In genomic region chr4:44016582-44017421, GRCh38 we compare ENCODE assay signal across 11 cellular contexts.
DNase-seq lines count a peak whose midpoint lies in the region; TF ChIP-seq lines count a peak whose summit lies in the region.
"Had no signal": no experiment of that assay in that cellular context is flagged by ENCODE, and none has a peak within 500 bp of the region (broad histone marks: within the 10 kb centered on the region; RNA-seq: fewer than 3 reads in every experiment).

No MANE protein-coding gene starts in this region.

- 89 to 92% methylated on average over 18 of the region's 18 CpGs for WGBS in sigmoid colon, 2 donors

- H3K4me3 ChIP-seq in MM.1S (ENCODE audit: low read length): peak overlapping the region; percentile 41
- H3K4me3 ChIP-seq in SJSA1: peak overlapping the region; percentile 12; the same call in 1 of the 2 replicates
- H3K4me3 ChIP-seq in sigmoid colon: no peak overlapping the region
- H3K4me3 ChIP-seq: mucosa of descending colon had no signal

- no peak overlapping the region for H3K9ac ChIP-seq in MM.1S (ENCODE audit: low read length)

- H3K9me3 ChIP-seq in MM.1S (replicated peaks; ENCODE audit: insufficient read depth, low read length) (no peaks in the 10 kb centered on the region), SJSA1 (replicated peaks) (no peaks in the 10 kb centered on the region), sigmoid colon (peaks cover 0 to 3% (median 0%) of the 10 kb centered on the region in 4 donors)

- intact Hi-C loops in sigmoid colon (cut with DNase I): no loop called here

- no peaks in the 10 kb centered on the region for H4K20me1 ChIP-seq in MM.1S (ENCODE audit: insufficient read depth, low read length)

- H3K27me3 ChIP-seq in MM.1S (replicated peaks; ENCODE audit: insufficient read depth, low read length): no peaks in the 10 kb centered on the region
- no peaks in the 10 kb centered on the region for H3K27me3 ChIP-seq in SJSA1 (replicated peaks)
- no peaks in the 10 kb centered on the region for H3K27me3 ChIP-seq in sigmoid colon

- no peaks in the 10 kb centered on the region for H3K4me1 ChIP-seq in MM.1S (ENCODE audit: low read length)
- H3K4me1 ChIP-seq in SJSA1 (replicated peaks): no peaks in the 10 kb centered on the region
- no peaks in the 10 kb centered on the region for H3K4me1 ChIP-seq in sigmoid colon

- H2AFZ ChIP-seq in MM.1S (ENCODE audit: low read length): peak overlapping the region; percentile 74; the same call in 1 of the 2 replicates

- H3K9me2 ChIP-seq in MM.1S (replicated peaks; ENCODE audit: insufficient read depth, low read length): no peaks in the 10 kb centered on the region

- no peaks in the 10 kb centered on the region for H3F3A ChIP-seq in MM.1S (ENCODE audit: insufficient read depth, low read length)

- H3K36me3 ChIP-seq in MM.1S (replicated peaks; ENCODE audit: insufficient read depth, low read length) (no peaks in the 10 kb centered on the region), SJSA1 (no peaks in the 10 kb centered on the region), sigmoid colon (no peaks in the 10 kb centered on the region)

- peak overlapping the region; percentile 27; the same call in 1 of the 2 replicates for H3K4me2 ChIP-seq in MM.1S (ENCODE audit: low read depth, low read length)

- TF ChIP-seq CTCF in MM.1S (IDR thresholded peaks at IDR 0.05; ENCODE audit: low read length): no peak
- no peak for TF ChIP-seq CTCF in sigmoid colon (IDR thresholded peaks at IDR 0.05)

- TF ChIP-seq POLR2A in sigmoid colon (IDR thresholded peaks at IDR 0.05): no peak

- TF ChIP-seq EP300 in sigmoid colon (IDR thresholded peaks at IDR 0.05): no peak

- H3K27ac ChIP-seq in MM.1S (ENCODE audit: low read length) (no peak overlapping the region), SJSA1 (no peak overlapping the region), sigmoid colon (no peak overlapping the region)

- H3K79me2 ChIP-seq in MM.1S (ENCODE audit: low read length): no peaks in the 10 kb centered on the region

- DNase-seq in SHP77 (lab: John Stamatoyannopoulos, UW) (peak; percentile 34 to 62), SHP77 treated with DMSO at 0.1 percent for 48 hours (lab: John Stamatoyannopoulos, UW) (no peak), MM.1S (peak; percentile 58), SJSA1 (ENCODE audit: low read depth in 1 of 2, low spot score in 2 of 2) (peak in 1 of 2 experiments; percentile 15), pons (ENCODE audit: low spot score) (peak; percentile 5), sigmoid colon (no peak), UCSD-AML1 (lab: John Stamatoyannopoulos, UW; ENCODE audit: unreplicated experiment) (no peak)
- DNase-seq in stimulated activated naive CD4-positive, alpha-beta T cell (lab: John Stamatoyannopoulos, UW): no peak
- DNase-seq: activated naive CD8-positive, alpha-beta T cell treated with anti-CD3 and anti-CD28 coated beads for 36 hours; foreskin fibroblast; mucosa of descending colon had no signal

Comparison
In these comparisons a context has a peak if more than half of its experiments do, and no peak if none do; other contexts are left out.
1. DNase-seq: peak in SHP77 (2 of 2), MM.1S (single experiment) and pons (single experiment); none in SHP77 treated with DMSO at 0.1 percent for 48 hours (single experiment), sigmoid colon (single experiment), UCSD-AML1 (single experiment) and stimulated activated naive CD4-positive, alpha-beta T cell (0 of 6).
2. H3K4me3 ChIP-seq: peak in MM.1S (single experiment) and SJSA1 (single experiment); none in sigmoid colon (0 of 4).